12 cellular contexts compared by ENCODE assay signal in genomic region chr22:32476804-32477203, GRCh38. TPM values are rescaled to one million over a fixed set of nuclear protein-coding genes. Genes with fewer than 3 reads are reported as not detected.
A peak's percentile ranks its signal among the peaks of the same experiment; 100 is the strongest.
DNase-seq lines count a peak whose midpoint lies in the region; ATAC-seq and TF ChIP-seq lines count a peak whose summit lies in the region.
"Had no signal": no experiment of that assay in that cellular context is flagged by ENCODE, and none has a peak within 500 bp of the region (broad histone marks: within the 10 kb centered on the region; RNA-seq: fewer than 3 reads in every experiment).

No MANE protein-coding gene starts in this region.

- H3K23ac ChIP-seq in mesenchymal stem cell (ENCODE audit: low read length in 2 of 2) = no peak overlapping the region

- H4K8ac ChIP-seq in mesenchymal stem cell (ENCODE audit: low read length) = no peak overlapping the region

- H2AK5ac ChIP-seq in mesenchymal stem cell (ENCODE audit: low read length, severe bottlenecking) = no peak overlapping the region

- H3K36me3 ChIP-seq in heart left ventricle (peaks cover 0 to 20% (median 15%) of the 10 kb centered on the region in 9 donors), ascending aorta (peaks cover 0 to 4% of the 10 kb centered on the region in 2 donors), mesenchymal stem cell (ENCODE audit: control insufficient read depth in 1 of 2, insufficient read depth in 2 of 2, low read depth in 1 of 2, low read length in 2 of 2) (peaks cover 4 to 15% of the 10 kb centered on the region in 2 experiments), transverse colon (no peaks in the 10 kb centered on the region)

- H3K4me1 ChIP-seq in heart left ventricle (peaks cover 8 to 48% (median 32%) of the 10 kb centered on the region in 12 donors), ascending aorta (peaks cover 4 to 18% of the 10 kb centered on the region in 2 donors), mesenchymal stem cell (ENCODE audit: control insufficient read depth, insufficient read depth, low read depth, low read length) (peaks cover 6% of the 10 kb centered on the region), transverse colon (peaks cover 15 to 46% (median 29%) of the 10 kb centered on the region in 4 donors)

- peak overlapping the region; percentile 95 for H3K9ac ChIP-seq in mesenchymal stem cell (ENCODE audit: low read length)

- H3K14ac ChIP-seq in mesenchymal stem cell (ENCODE audit: low read length in 2 of 2) = no peak overlapping the region

- H3K4ac ChIP-seq in mesenchymal stem cell (ENCODE audit: low read depth in 1 of 2, low read length in 2 of 2) = no peak overlapping the region

- CTCF ChIA-PET in HEK293T (lab: Yijun Ruan, JAX) = interaction anchor here (1.1 to 2.0 kb wide), 4 partner anchors 9 to 320 kb away, joined by 3 to 7 read pairs (median 6); partner anchors contain the start of gene RTCB

- intact Hi-C loops in heart left ventricle (cut with DNase I) = loop anchor here in 5 of 10 donors (10.0 kb wide), 2 partner anchors 62 to 502 kb away; partner anchors contain the start of gene RTCB (in 2 of the 5)
- intact Hi-C loops in Right ventricle myocardium inferior (cut with DNase I) = no loop called here
- intact Hi-C loops in ascending aorta (cut with DNase I) = loop anchor here (10.0 kb wide), 2 partner anchors 212 to 1448 kb away; partner anchors contain the start of gene LARGE1
- intact Hi-C loops in transverse colon (cut with DNase I; ENCODE audit: low total_unique reads) = no loop called here

- POLR2A ChIA-PET in HEK293T (lab: Yijun Ruan, JAX) = interaction anchor here (1.8 kb wide), 1 partner anchor 65 kb away, joined by 5 read pairs; the partner anchor contains the start of gene RTCB

- in situ Hi-C loops in transverse colon (cut with MboI; ENCODE audit: low pct_ligation_motif_present in 1 of 4, low pct_unique_long_range_greater_than_20kb in 1 of 4, low sequenced_read_pairs in 3 of 4) = loop anchor here in 1 of 4 donors (10.0 kb wide), 1 partner anchor 62 kb away; the partner anchor contains the start of gene RTCB

- TF ChIP-seq CTCF in heart left ventricle (IDR thresholded peaks at IDR 0.05) (no peak), ascending aorta (IDR thresholded peaks at IDR 0.05) (no peak), transverse colon (IDR thresholded peaks at IDR 0.05) (no peak)

- H2BK120ac ChIP-seq in mesenchymal stem cell (ENCODE audit: low read depth, low read length) = no peak overlapping the region

- ATAC-seq in heart left ventricle = no peak
- no peak for ATAC-seq in Right ventricle myocardium inferior

- no peak for DNase-seq in heart left ventricle
- no peak for DNase-seq in Right ventricle myocardium inferior (ENCODE audit: missing footprints)
- no peak for DNase-seq in ascending aorta (ENCODE audit: low spot score in 2 of 2)
- DNase-seq in mesenchymal stem cell = no peak
- DNase-seq in transverse colon = no peak
- no peak for DNase-seq in stimulated activated CD4-positive, alpha-beta T cell treated with anti-CD3 and anti-CD28 coated beads, Interleukin-12 subunit alpha, Interleukin-12 subunit beta, amount 100 ng/mL, for 4 hours
- no peak for DNase-seq in HEK293T (ENCODE audit: extremely low spot score)
- DNase-seq in activated CD4-positive, CD25-positive, alpha-beta regulatory T cell treated with anti-CD3 and anti-CD28 coated beads, Interleukin-2, amount 50 U/mL, for 72 hours = no peak
- DNase-seq: DMS79 treated with DMSO at 0.1 percent for 48 hours, posterior cingulate gyrus had no signal

- H3K4me2 ChIP-seq in mesenchymal stem cell (ENCODE audit: low read length, poor library complexity, severe bottlenecking) = no peak overlapping the region

- no peaks in the 10 kb centered on the region for H3K9me3 ChIP-seq in heart left ventricle
- no peaks in the 10 kb centered on the region for H3K9me3 ChIP-seq in ascending aorta
- H3K9me3 ChIP-seq in mesenchymal stem cell (ENCODE audit: control insufficient read depth, low read length) = no peaks in the 10 kb centered on the region
- no peaks in the 10 kb centered on the region for H3K9me3 ChIP-seq in transverse colon

- H2BK12ac ChIP-seq in mesenchymal stem cell (ENCODE audit: low read length in 2 of 2) = no peak overlapping the region

- TF ChIP-seq POLR2A in heart left ventricle (IDR thresholded peaks at IDR 0.05) (no peak), transverse colon (IDR thresholded peaks at IDR 0.05) (no peak)

- H3K27ac ChIP-seq in heart left ventricle (peak overlapping the region in 4 of 12 donors; percentile 2 to 100 (median 99)), ascending aorta (no peak overlapping the region), mesenchymal stem cell (ENCODE audit: low read length, poor library complexity, severe bottlenecking) (no peak overlapping the region), transverse colon (peak overlapping the region; percentile 97 to 100 (median 98))

- no peak for TF ChIP-seq EP300 in transverse colon (IDR thresholded peaks at IDR 0.05; ENCODE audit: low read depth)

- H2BK15ac ChIP-seq in mesenchymal stem cell (ENCODE audit: low read depth, poor library complexity, severe bottlenecking) = no peak overlapping the region

- no peaks in the 10 kb centered on the region for H3K27me3 ChIP-seq in heart left ventricle
- H3K27me3 ChIP-seq in ascending aorta = no peaks in the 10 kb centered on the region
- H3K27me3 ChIP-seq in mesenchymal stem cell (ENCODE audit: control insufficient read depth in 1 of 2, insufficient read depth in 1 of 2, low read length in 2 of 2) = peaks cover 0 to 3% of the 10 kb centered on the region in 2 experiments
- no peaks in the 10 kb centered on the region for H3K27me3 ChIP-seq in transverse colon

- no peak overlapping the region for H3K18ac ChIP-seq in mesenchymal stem cell (ENCODE audit: low read depth in 1 of 2, low read length in 2 of 2)

- H3K79me1 ChIP-seq in mesenchymal stem cell (replicated peaks; ENCODE audit: low read length, poor library complexity, severe bottlenecking) = no peaks in the 10 kb centered on the region

- 38 to 53% (median 43%) methylated on average over 4 of the region's 4 CpGs for WGBS in heart left ventricle, 4 donors
- no CpG with 5 or more reads among the region's 4 CpGs for WGBS in mesenchymal stem cell
- 25 to 34% methylated on average over 4 of the region's 4 CpGs for WGBS in transverse colon (ENCODE audit: low coverage in 1 of 2), 2 donors

- H2AFZ ChIP-seq in mesenchymal stem cell (ENCODE audit: low read depth, low read length) = no peak overlapping the region

- H3K4me3 ChIP-seq in heart left ventricle (peak overlapping the region in 7 of 12 donors; percentile 76 to 100 (median 96)), ascending aorta (peak overlapping the region; percentile 76 to 85), mesenchymal stem cell (ENCODE audit: insufficient read depth in 1 of 2, low read depth in 1 of 2, low read length in 2 of 2) (peak overlapping the region in 1 of 2 experiments; percentile 95), transverse colon (peak overlapping the region in 1 of 4 donors; percentile 95)

- no peak overlapping the region for H4K91ac ChIP-seq in mesenchymal stem cell (ENCODE audit: low read length)

- no peak overlapping the region for H2BK5ac ChIP-seq in mesenchymal stem cell (ENCODE audit: low read depth, low read length, poor library complexity, severe bottlenecking)

TF ChIP-seq in HEK293T, 16 proteins besides CTCF, POLR2A, EP300 and RAD21:
- TF ChIP-seq CTBP1 (IDR thresholded peaks at IDR 0.05; ENCODE audit: borderline replicate concordance) (no peak), FOXA1 (IDR thresholded peaks at IDR 0.05) (no peak), ELF4 (IDR thresholded peaks at IDR 0.05) (no peak), FOXM1 (IDR thresholded peaks at IDR 0.05; ENCODE audit: borderline replicate concordance) (no peak), BHLHE40 (IDR thresholded peaks at IDR 0.05; ENCODE audit: borderline replicate concordance) (no peak), SUZ12 (IDR thresholded peaks at IDR 0.05) (no peak), SP1 (IDR thresholded peaks at IDR 0.05) (no peak), ARNT (IDR thresholded peaks at IDR 0.05) (no peak), ZNF384 (IDR thresholded peaks at IDR 0.05) (no peak), L3MBTL2 (conservative IDR thresholded peaks at IDR 0.05) (no peak)

RNA-seq across cellular contexts. Expression of gene FBXO7, which starts 2.2 kb away (rescaled TPM):
- total RNA-seq in heart left ventricle = 10 to 100 TPM; 32.8 to 63.0 (median 42.5) TPM
- 10 to 100 TPM; 19.1 to 42.5 TPM for polyA plus RNA-seq in heart left ventricle
- total RNA-seq in Right ventricle myocardium inferior = 35.8 TPM
- 47.0 TPM for total RNA-seq in ascending aorta
- polyA plus RNA-seq in mesenchymal stem cell (2013, experiment 1 of 2) = 94.9 TPM
- 95.3 TPM for polyA plus RNA-seq in mesenchymal stem cell (2013, experiment 2 of 2)
- 10 to 100 TPM; 70.3 to 80.1 (median 76.4) TPM for total RNA-seq in transverse colon

RNA-seq across cellular contexts. Expression of gene BPIFC, which starts 12.6 kb away (rescaled TPM):
- total RNA-seq in heart left ventricle = not detected
- not detected for polyA plus RNA-seq in heart left ventricle
- total RNA-seq in Right ventricle myocardium inferior = not detected
- total RNA-seq in ascending aorta = not detected
- polyA plus RNA-seq in mesenchymal stem cell (2013, experiment 1 of 2) = not detected
- polyA plus RNA-seq in mesenchymal stem cell (2013, experiment 2 of 2) = not detected
- total RNA-seq in transverse colon = not detected
- total RNA-seq: HT1080, ureter had no signal

Comparison
In these comparisons a context has a peak if more than half of its experiments do, and no peak if none do; other contexts are left out.
1. H3K27ac ChIP-seq: peak in transverse colon (4 of 4); none in ascending aorta (0 of 2) and mesenchymal stem cell (single experiment).